ENCODE assay signal across 1 cellular context in the genomic region with DNA sequence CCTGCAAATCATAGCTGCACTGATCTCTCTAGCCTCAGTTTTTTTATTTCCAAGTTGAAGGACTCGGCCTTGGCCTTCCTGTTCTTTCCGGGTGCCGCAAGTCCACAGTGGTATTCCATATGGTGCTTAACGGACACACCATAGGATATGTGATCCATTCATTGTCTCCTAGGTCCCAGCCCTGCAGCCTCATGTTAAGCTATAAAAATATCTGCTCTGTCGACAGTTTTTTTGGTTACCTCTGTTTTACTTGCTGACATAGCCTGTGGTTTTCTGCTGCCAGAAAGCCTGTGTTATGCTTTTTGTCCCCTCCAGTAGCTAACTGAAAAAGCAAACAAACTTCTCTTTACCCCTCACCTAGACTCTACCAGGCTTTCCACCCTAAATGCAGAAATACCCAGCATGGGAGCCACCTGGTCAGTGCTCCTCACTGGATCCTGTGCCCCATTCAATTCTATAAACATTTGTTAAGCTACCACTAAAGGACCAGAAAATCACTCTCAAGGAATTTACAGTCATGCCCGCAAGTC.
TF ChIP-seq lines count a peak whose summit lies in the region.

No MANE protein-coding gene starts in this region.

TF ChIP-seq in K562, 482 proteins besides CTCF, POLR2A, EP300 and RAD21:
- TF ChIP-seq, protein P1, sequence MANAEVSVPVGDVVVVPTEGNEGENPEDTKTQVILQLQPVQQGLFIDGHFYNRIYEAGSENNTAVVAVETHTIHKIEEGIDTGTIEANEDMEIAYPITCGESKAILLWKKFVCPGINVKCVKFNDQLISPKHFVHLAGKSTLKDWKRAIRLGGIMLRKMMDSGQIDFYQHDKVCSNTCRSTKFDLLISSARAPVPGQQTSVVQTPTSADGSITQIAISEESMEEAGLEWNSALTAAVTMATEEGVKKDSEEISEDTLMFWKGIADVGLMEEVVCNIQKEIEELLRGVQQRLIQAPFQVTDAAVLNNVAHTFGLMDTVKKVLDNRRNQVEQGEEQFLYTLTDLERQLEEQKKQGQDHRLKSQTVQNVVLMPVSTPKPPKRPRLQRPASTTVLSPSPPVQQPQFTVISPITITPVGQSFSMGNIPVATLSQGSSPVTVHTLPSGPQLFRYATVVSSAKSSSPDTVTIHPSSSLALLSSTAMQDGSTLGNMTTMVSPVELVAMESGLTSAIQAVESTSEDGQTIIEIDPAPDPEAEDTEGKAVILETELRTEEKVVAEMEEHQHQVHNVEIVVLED (CRISPR knock-in tag; IDR thresholded peaks at IDR 0.05), result no peak
- TF ChIP-seq, protein P2, sequence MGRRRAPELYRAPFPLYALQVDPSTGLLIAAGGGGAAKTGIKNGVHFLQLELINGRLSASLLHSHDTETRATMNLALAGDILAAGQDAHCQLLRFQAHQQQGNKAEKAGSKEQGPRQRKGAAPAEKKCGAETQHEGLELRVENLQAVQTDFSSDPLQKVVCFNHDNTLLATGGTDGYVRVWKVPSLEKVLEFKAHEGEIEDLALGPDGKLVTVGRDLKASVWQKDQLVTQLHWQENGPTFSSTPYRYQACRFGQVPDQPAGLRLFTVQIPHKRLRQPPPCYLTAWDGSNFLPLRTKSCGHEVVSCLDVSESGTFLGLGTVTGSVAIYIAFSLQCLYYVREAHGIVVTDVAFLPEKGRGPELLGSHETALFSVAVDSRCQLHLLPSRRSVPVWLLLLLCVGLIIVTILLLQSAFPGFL (CRISPR knock-in tag; IDR thresholded peaks at IDR 0.05), result no peak
- TF ChIP-seq HMG20B (CRISPR knock-in tag; IDR thresholded peaks at IDR 0.05) (no peak), C11orf30 (IDR thresholded peaks at IDR 0.05; ENCODE audit: low read depth) (peak; percentile 45; the same call in 1 of the 2 replicates), MEIS2 (IDR thresholded peaks at IDR 0.05; ENCODE audit: partially characterized antibody) (no peak), TCF3 (CRISPR knock-in tag; IDR thresholded peaks at IDR 0.05) (no peak), ZNF324 (CRISPR knock-in tag; IDR thresholded peaks at IDR 0.05) (no peak), MAFF (IDR thresholded peaks at IDR 0.05; ENCODE audit: low read length) (peak; percentile 33), ZNF354B (CRISPR knock-in tag; IDR thresholded peaks at IDR 0.05) (no peak), TCFL5 (CRISPR knock-in tag; conservative IDR thresholded peaks at IDR 0.05) (no peak), ZNF24 (IDR thresholded peaks at IDR 0.05) (no peak), FOXJ3 (CRISPR knock-in tag; IDR thresholded peaks at IDR 0.05) (no peak), PCBP2 (IDR thresholded peaks at IDR 0.05; ENCODE audit: low read depth, low read length, poor library complexity, severe bottlenecking) (no peak), ATF7 (IDR thresholded peaks at IDR 0.05) (no peak), CHD4 (IDR thresholded peaks at IDR 0.05; ENCODE audit: insufficient read depth, insufficient replicate concordance, low read depth, low read length, poor library complexity, severe bottlenecking) (no peak), BMI1 (IDR thresholded peaks at IDR 0.05; ENCODE audit: low read length) (no peak), ZNF316 (IDR thresholded peaks at IDR 0.05) (peak; percentile 69), ARID1B (IDR thresholded peaks at IDR 0.05) (no peak), RCOR1 (IDR thresholded peaks at IDR 0.05; ENCODE audit: borderline replicate concordance in 1 of 2, low read depth in 2 of 2, low read length in 2 of 2) (no peak)
